Comparison of ENCODE assay signal across 14 cellular contexts in the genomic region with DNA sequence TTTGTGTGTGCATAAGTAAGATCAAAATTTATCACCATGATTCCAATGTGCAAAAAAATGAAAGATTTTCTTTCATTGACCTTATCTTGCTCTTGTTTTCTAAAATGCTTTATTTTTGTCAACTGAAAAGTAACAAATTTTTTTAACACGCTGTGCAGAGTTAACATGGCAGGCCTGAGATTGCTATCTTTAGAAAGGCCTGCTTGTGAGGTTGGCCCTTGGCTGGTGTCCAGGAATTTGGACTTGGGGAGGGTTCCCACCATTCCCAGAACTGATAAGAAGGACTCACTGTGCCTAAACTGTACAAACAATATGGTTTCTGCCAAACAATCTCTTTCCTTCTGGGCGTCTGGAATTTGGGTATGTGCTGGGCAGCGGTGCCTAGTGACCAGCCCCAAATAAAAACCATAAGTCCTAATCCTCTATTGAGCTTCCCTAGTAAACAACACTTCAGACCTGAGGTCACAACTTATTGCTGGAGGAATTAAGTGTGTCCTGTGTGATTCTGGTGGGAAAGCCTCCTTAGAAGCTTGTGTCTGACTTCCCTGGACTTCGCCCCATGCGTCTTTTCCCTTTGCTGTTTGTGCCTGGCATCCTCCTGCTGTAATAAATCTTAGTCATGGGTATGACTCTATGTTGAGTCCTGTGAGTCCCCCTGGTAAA. TPM values are rescaled to one million over a fixed set of nuclear protein-coding genes. Genes with fewer than 3 reads are reported as not detected.
A peak's percentile ranks its signal among the peaks of the same experiment; 100 is the strongest.
DNase-seq lines count a peak whose midpoint lies in the region; ATAC-seq and TF ChIP-seq lines count a peak whose summit lies in the region.
"Had no signal": no experiment of that assay in that cellular context is flagged by ENCODE, and none has a peak within 500 bp of the region (broad histone marks: within the 10 kb centered on the region; RNA-seq: fewer than 3 reads in every experiment).

No MANE protein-coding gene starts in this region.

- intact Hi-C loops in colonic mucosa (cut with DNase I), result no loop called here
- intact Hi-C loops in thyroid gland (cut with DNase I), result no loop called here

- H3K9me3 ChIP-seq in colonic mucosa, result no peaks in the 10 kb centered on the region
- no peaks in the 10 kb centered on the region for H3K9me3 ChIP-seq in lung (ENCODE audit: control insufficient read depth in 2 of 2, insufficient read depth in 1 of 2, low read length in 1 of 2)
- no peaks in the 10 kb centered on the region for H3K9me3 ChIP-seq in thyroid gland

- ATAC-seq in lung (ENCODE audit: insufficient read depth, low FRiP score) (no peak), HG02970 (IDR thresholded peaks at IDR 0.05; ENCODE audit: low FRiP score, unreplicated experiment) (no peak)
- ATAC-seq: stimulated activated effector memory CD8-positive, alpha-beta T cell treated with anti-CD3 and anti-CD28 coated beads, Interleukin-12 subunit alpha, Interleukin-12 subunit beta, amount 100 ng/mL, for 72 hours; T-helper 17 cell had no signal

- H3K4me3 ChIP-seq in colonic mucosa (no peak overlapping the region), lung (no peak overlapping the region), thyroid gland (replicated peaks in 1 of 3) (no peak overlapping the region)
- H3K4me3 ChIP-seq: GM23248, PC-9 had no signal

- TF ChIP-seq CTCF in colonic mucosa (IDR thresholded peaks at IDR 0.05) (no peak), lung (IDR thresholded peaks at IDR 0.05; ENCODE audit: control extremely low read depth, extremely low read depth) (no peak), thyroid gland (IDR thresholded peaks at IDR 0.05) (no peak)

- WGBS in lung, 2 donors, result 56% methylated on average over 5 of the region's 5 CpGs
- WGBS in thyroid gland, 2 donors, result 74% methylated on average over 5 of the region's 5 CpGs

- H3K9ac ChIP-seq in colonic mucosa (ENCODE audit: low read depth in 2 of 2, low read length in 2 of 2), result no peak overlapping the region
- H3K9ac ChIP-seq: GM23248 had no signal

- DNase-seq in M059J (ENCODE audit: low read depth) (peak; percentile 14), colonic mucosa (peak; percentile 32), lung (ENCODE audit: low spot score) (peak; percentile 34), thyroid gland (peak; percentile 32 to 35), kidney tubule cell (ENCODE audit: low spot score) (no peak), NCI-H2029 treated with DMSO at 0.1 percent for 48 hours (lab: John Stamatoyannopoulos, UW) (no peak)
- DNase-seq: activated CD4-positive, alpha-beta T cell treated with anti-CD3 and anti-CD28 coated beads, Interleukin-2, amount 50 U/mL, for 1 hour; GM23248; midbrain; stimulated activated CD4-positive, alpha-beta T cell treated with anti-CD3 and anti-CD28 coated beads, Interleukin-2, amount 100 ng/mL, for 48 hours; T-helper 17 cell had no signal

- no peaks in the 10 kb centered on the region for H3K36me3 ChIP-seq in colonic mucosa
- H3K36me3 ChIP-seq in lung (ENCODE audit: control insufficient read depth in 2 of 2, insufficient read depth in 2 of 2, low read length in 2 of 2), result no peaks in the 10 kb centered on the region
- H3K36me3 ChIP-seq in thyroid gland, result no peaks in the 10 kb centered on the region

- TF ChIP-seq POLR2A in thyroid gland (IDR thresholded peaks at IDR 0.05), result no peak

- peaks cover 3% of the 10 kb centered on the region for H3K4me1 ChIP-seq in colonic mucosa
- H3K4me1 ChIP-seq in lung (ENCODE audit: control insufficient read depth in 2 of 2, insufficient read depth in 2 of 2, low read length in 2 of 2), result peaks cover 5 to 6% of the 10 kb centered on the region in 2 donors
- H3K4me1 ChIP-seq in thyroid gland, result peaks cover 0 to 7% of the 10 kb centered on the region in 2 donors

- no peak overlapping the region for H3K27ac ChIP-seq in colonic mucosa
- peak overlapping the region in 1 of 2 donors; percentile 1 for H3K27ac ChIP-seq in lung (ENCODE audit: low read depth in 1 of 2, low read length in 1 of 2)
- no peak overlapping the region for H3K27ac ChIP-seq in thyroid gland
- H3K27ac ChIP-seq: GM23248, PC-9 had no signal

- no peaks in the 10 kb centered on the region for H3K27me3 ChIP-seq in colonic mucosa
- H3K27me3 ChIP-seq in lung (ENCODE audit: control insufficient read depth, insufficient read depth), result no peaks in the 10 kb centered on the region
- no peaks in the 10 kb centered on the region for H3K27me3 ChIP-seq in thyroid gland

RNA-seq across cellular contexts. Expression of a gene that starts 19.8 kb away (rescaled TPM):
- 11.8 and 16.3 TPM in 2 replicates for total RNA-seq in M059J (2014; rRNA removed; shearing (Covaris generic))
- total RNA-seq in colonic mucosa (10 to 100 TPM; 23.9 to 32.2 TPM), lung (100 to 1,000 TPM in 1 of 2 donors, 10 to 100 TPM in 1; 31.7 to 118 TPM), thyroid gland (100 to 1,000 TPM in 1 of 4 donors, 10 to 100 TPM in 3; 61.8 to 108 (median 92.0) TPM)
- polyA plus RNA-seq in lung, result 10 to 100 TPM; 16.7 to 20.4 TPM

Comparison
In these comparisons a context has a peak if more than half of its experiments do, and no peak if none do; other contexts are left out.
1. DNase-seq: peak in M059J (single experiment), colonic mucosa (single experiment), lung (single experiment) and thyroid gland (2 of 2); none in kidney tubule cell (single experiment) and NCI-H2029 treated with DMSO at 0.1 percent for 48 hours (single experiment).